ENCODE assay signal across 10 cellular contexts in genomic region chr6:108902389-108902792, GRCh38. TPM values are rescaled to one million over a fixed set of nuclear protein-coding genes. Genes with fewer than 3 reads are reported as not detected.
DNase-seq lines count a peak whose midpoint lies in the region; FAIRE-seq and TF ChIP-seq lines count a peak whose summit lies in the region.
"Had no signal": no experiment of that assay in that cellular context is flagged by ENCODE, and none has a peak within 500 bp of the region (broad histone marks: within the 10 kb centered on the region; RNA-seq: fewer than 3 reads in every experiment).

No MANE protein-coding gene starts in this region.

- no peak overlapping the region for H3K4me2 ChIP-seq in mammary epithelial cell (ENCODE audit: insufficient read depth, low read depth, low read length)
- peak overlapping the region; percentile 67 for H3K4me2 ChIP-seq in endothelial cell of umbilical vein (ENCODE audit: insufficient read depth, low read length)

- no peak for TF ChIP-seq EP300 in stomach (IDR thresholded peaks at IDR 0.05)

- CTCF ChIA-PET in mammary epithelial cell (lab: Charles Lee; ENCODE audit: low non-redundant PET) = no interaction called here
- CTCF ChIA-PET in MCF 10A (lab: Yijun Ruan, JAX) = no interaction called here
- CTCF ChIA-PET in endothelial cell of umbilical vein (lab: Charles Lee) = interaction anchor here (0.9 to 1.8 kb wide), 7 partner anchors 9 to 349 kb away, joined by 3 to 24 read pairs (median 4); no protein-coding TSS in a partner anchor

- H3K27ac ChIP-seq in mammary epithelial cell (ENCODE audit: insufficient read depth, low read depth, low read length) = no peak overlapping the region
- H3K27ac ChIP-seq in endothelial cell of umbilical vein (ENCODE audit: insufficient read depth, low read depth, low read length) = peak overlapping the region; percentile 84
- peak overlapping the region in 3 of 5 donors; percentile 41 to 76 (median 69) for H3K27ac ChIP-seq in stomach
- H3K27ac ChIP-seq: C4-2B had no signal

- POLR2A ChIA-PET in MCF 10A (lab: Yijun Ruan, JAX) (interaction anchor here (1.2 kb wide), 1 partner anchor 15 kb away, joined by 4 read pairs; no protein-coding TSS in a partner anchor), endothelial cell of umbilical vein (lab: Charles Lee) (interaction anchor here (0.6 to 1.4 kb wide), 2 partner anchors 16 to 192 kb away, joined by 3 to 5 read pairs; partner anchors contain the start of gene SESN1)

- no peaks in the 10 kb centered on the region for H3K9me3 ChIP-seq in mammary epithelial cell (replicated peaks; ENCODE audit: insufficient read depth, low read length)
- no peaks in the 10 kb centered on the region for H3K9me3 ChIP-seq in endothelial cell of umbilical vein (replicated peaks; ENCODE audit: control insufficient read depth, insufficient read depth, low read length)
- H3K9me3 ChIP-seq in stomach = no peaks in the 10 kb centered on the region

- intact Hi-C loops in mammary epithelial cell (cut with micrococcal nuclease) = no loop called here
- intact Hi-C loops in MCF 10A (cut with micrococcal nuclease) = no loop called here
- intact Hi-C loops in endothelial cell of umbilical vein (cut with micrococcal nuclease) = loop anchor here (5.0 kb wide), 1 partner anchor 480 kb away; the partner anchor contains the start of gene CD164
- intact Hi-C loops in stomach (cut with DNase I; ENCODE audit: low total_unique reads) = no loop called here

- no peaks in the 10 kb centered on the region for H3K27me3 ChIP-seq in mammary epithelial cell (ENCODE audit: insufficient read depth, low read length)
- no peaks in the 10 kb centered on the region for H3K27me3 ChIP-seq in endothelial cell of umbilical vein (ENCODE audit: control insufficient read depth in 2 of 2, insufficient read depth in 2 of 2, low read length in 2 of 2)
- no peaks in the 10 kb centered on the region for H3K27me3 ChIP-seq in stomach

- H3K36me3 ChIP-seq in mammary epithelial cell (ENCODE audit: insufficient read depth, low read length) (no peaks in the 10 kb centered on the region), endothelial cell of umbilical vein (ENCODE audit: control insufficient read depth in 2 of 2, extremely low read depth in 1 of 2, insufficient read depth in 2 of 2, low read length in 2 of 2) (no peaks in the 10 kb centered on the region), stomach (no peaks in the 10 kb centered on the region)

- H3K9ac ChIP-seq in mammary epithelial cell (ENCODE audit: insufficient read depth, low read length) = no peak overlapping the region
- H3K9ac ChIP-seq in endothelial cell of umbilical vein (replicated peaks; ENCODE audit: extremely low read depth, insufficient read depth, low read length) = peak overlapping the region; percentile 49

- BruUV-seq in mammary epithelial cell (replicated peaks; lab: Mats Ljungman, UMichigan) (no TSS peak), MCF 10A (replicated peaks; lab: Mats Ljungman, UMichigan) (no TSS peak), endothelial cell of umbilical vein (replicated peaks; lab: Mats Ljungman, UMichigan) (no TSS peak)

- H3K4me1 ChIP-seq in mammary epithelial cell (ENCODE audit: insufficient read depth, low read length) (peaks cover 7% of the 10 kb centered on the region), endothelial cell of umbilical vein (ENCODE audit: control insufficient read depth, extremely low read depth, insufficient read depth, low read length) (peaks cover 17% of the 10 kb centered on the region), stomach (peaks cover 9 to 57% (median 48%) of the 10 kb centered on the region in 4 donors)

- peak overlapping the region; percentile 69 for H2AFZ ChIP-seq in mammary epithelial cell (ENCODE audit: low read depth, low read length)
- no peak overlapping the region for H2AFZ ChIP-seq in endothelial cell of umbilical vein (ENCODE audit: low read depth, low read length)

- H3K36me3 Mint-ChIP-seq in MCF 10A (ENCODE audit: insufficient read depth, unreplicated experiment) = no peaks in the 10 kb centered on the region

- peak; percentile 89 for FAIRE-seq in endothelial cell of umbilical vein (lab: Jason Lieb, UNC)

- no peaks in the 10 kb centered on the region for H3K9me3 Mint-ChIP-seq in MCF 10A (ENCODE audit: unreplicated experiment)

- in situ Hi-C loops in mammary epithelial cell (cut with MboI; ENCODE audit: low sequenced_read_pairs in 2 of 2) = no loop called here

- TF ChIP-seq CTCF in mammary epithelial cell (conservative IDR thresholded peaks at IDR 0.05 in 1 of 2, IDR thresholded peaks at IDR 0.05 in 1 of 2; ENCODE audit: extremely low read depth in 1 of 2, insufficient read depth in 1 of 2, low read depth in 1 of 2, low read length in 2 of 2) = no peak
- TF ChIP-seq CTCF in MCF 10A (IDR thresholded peaks at IDR 0.05; ENCODE audit: unreplicated experiment) = no peak
- TF ChIP-seq CTCF in endothelial cell of umbilical vein (IDR thresholded peaks at IDR 0.05; ENCODE audit: extremely low read depth in 1 of 2, insufficient read depth in 1 of 2, low read depth in 1 of 2, low read length in 2 of 2) = no peak
- no peak for TF ChIP-seq CTCF in stomach (IDR thresholded peaks at IDR 0.05)

- H4K20me1 ChIP-seq in mammary epithelial cell (ENCODE audit: insufficient read depth, low read length) (no peaks in the 10 kb centered on the region), endothelial cell of umbilical vein (replicated peaks; ENCODE audit: control insufficient read depth, extremely low read depth, insufficient read depth, low read length) (no peaks in the 10 kb centered on the region)

- dilution Hi-C loops in mammary epithelial cell (cut with HindIII; ENCODE audit: low sequenced_read_pairs) = no loop called here
- dilution Hi-C loops in endothelial cell of umbilical vein (cut with MboI; ENCODE audit: extremely low pct_ligation_motif_present, low sequenced_read_pairs) = no loop called here

- H3K4me3 ChIP-seq in mammary epithelial cell (replicated peaks in 1 of 3; ENCODE audit: insufficient read depth in 1 of 3, low read depth in 2 of 3, low read length in 3 of 3) = no peak overlapping the region
- H3K4me3 ChIP-seq in endothelial cell of umbilical vein (replicated peaks in 1 of 3; ENCODE audit: insufficient read depth in 1 of 3, low read depth in 1 of 3, low read length in 3 of 3) = no peak overlapping the region
- H3K4me3 ChIP-seq in stomach = no peak overlapping the region

- H3K9me1 ChIP-seq in endothelial cell of umbilical vein (replicated peaks; ENCODE audit: control insufficient read depth, extremely low read depth, insufficient read depth, low read length) = no peaks in the 10 kb centered on the region

- peaks cover 9% of the 10 kb centered on the region for H3K4me1 Mint-ChIP-seq in MCF 10A (ENCODE audit: insufficient read depth, unreplicated experiment)

- H3K79me2 ChIP-seq in mammary epithelial cell (ENCODE audit: insufficient read depth, low read length) (no peaks in the 10 kb centered on the region), endothelial cell of umbilical vein (ENCODE audit: control insufficient read depth, insufficient read depth, low read length) (no peaks in the 10 kb centered on the region)

- H3K27me3 Mint-ChIP-seq in MCF 10A (ENCODE audit: insufficient read depth, unreplicated experiment) = no peaks in the 10 kb centered on the region

- no peak for TF ChIP-seq POLR2A in endothelial cell of umbilical vein (IDR thresholded peaks at IDR 0.05; ENCODE audit: low read depth, low read length)
- TF ChIP-seq POLR2A in stomach (IDR thresholded peaks at IDR 0.05) = no peak

- no peak for DNase-seq in mammary epithelial cell
- no peak for DNase-seq in MCF 10A (ENCODE audit: unreplicated experiment)
- peak; percentile 52 for DNase-seq in SKM-1 treated with dmso at 0.1 percent for 144 hours (lab: John Stamatoyannopoulos, UW; ENCODE audit: unreplicated experiment)
- DNase-seq in endothelial cell of umbilical vein (ENCODE audit: low read depth, low spot score) = peak; percentile 91
- DNase-seq in stomach = no peak
- DNase-seq in germinal center (ENCODE audit: low spot score) = no peak
- DNase-seq in stimulated activated CD4-positive, alpha-beta T cell treated with anti-CD3 and anti-CD28 coated beads, Interleukin-4, amount 100 ng/mL, for 1 hour = no peak
- no peak for DNase-seq in DMS 273 treated with DMSO at 0.1 percent for 48 hours (lab: John Stamatoyannopoulos, UW)
- DNase-seq: activated CD4-positive, alpha-beta T cell treated with anti-CD3 and anti-CD28 coated beads for 1 hour had no signal

- H3K4me3 Mint-ChIP-seq in MCF 10A (ENCODE audit: unreplicated experiment) = no peak overlapping the region

- H3K27ac Mint-ChIP-seq in MCF 10A (ENCODE audit: low read depth, unreplicated experiment) = no peak overlapping the region

TF ChIP-seq in endothelial cell of umbilical vein, 7 proteins besides CTCF, POLR2A, EP300 and RAD21:
- peak; percentile 44 for TF ChIP-seq GATA2 (IDR thresholded peaks at IDR 0.05; ENCODE audit: insufficient read depth, insufficient read length, low read depth, low read length)
- no peak for TF ChIP-seq MYC (IDR thresholded peaks at IDR 0.05; ENCODE audit: low read depth, low read length)
- TF ChIP-seq POLR2AphosphoS5 (IDR thresholded peaks at IDR 0.05; ENCODE audit: insufficient read depth, low read depth, low read length) = peak; percentile 52
- peak; percentile 77 for TF ChIP-seq FOS (IDR thresholded peaks at IDR 0.05; ENCODE audit: borderline replicate concordance, insufficient read depth, low read length)
- TF ChIP-seq EZH2 (IDR thresholded peaks at IDR 0.05; ENCODE audit: borderline replicate concordance, low read depth, low read length, severe bottlenecking) = no peak
- TF ChIP-seq, protein P1, sequence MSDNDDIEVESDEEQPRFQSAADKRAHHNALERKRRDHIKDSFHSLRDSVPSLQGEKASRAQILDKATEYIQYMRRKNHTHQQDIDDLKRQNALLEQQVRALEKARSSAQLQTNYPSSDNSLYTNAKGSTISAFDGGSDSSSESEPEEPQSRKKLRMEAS (IDR thresholded peaks at IDR 0.05; ENCODE audit: insufficient read depth, insufficient read length) = no peak
- TF ChIP-seq JUN (IDR thresholded peaks at IDR 0.05; ENCODE audit: borderline replicate concordance, insufficient read depth, insufficient read length, low read depth) = peak; percentile 93

RNA-seq across cellular contexts. Expression of gene ARMC2, which starts 54.2 kb away (rescaled TPM):
- total RNA-seq in mammary epithelial cell = 1 to 10 TPM; 1.5 to 2.5 TPM
- 1.5 TPM for polyA plus RNA-seq in mammary epithelial cell
- not detected for polyA minus RNA-seq in mammary epithelial cell
- 1.6 and 3.2 TPM in 2 replicates for total RNA-seq in MCF 10A (2022)
- 3.7 and 3.9 TPM in 2 replicates for total RNA-seq in endothelial cell of umbilical vein
- 1.6 and 1.7 TPM in 2 replicates for polyA plus RNA-seq in endothelial cell of umbilical vein
- polyA plus RNA-seq in endothelial cell of umbilical vein (2011; cell fraction: cytosol; rRNA removed) = 3.0 and 3.1 TPM in 2 replicates
- 3.6 and 3.7 TPM in 2 replicates for polyA plus RNA-seq in endothelial cell of umbilical vein (2011; cell fraction: nucleus; rRNA removed)
- polyA plus RNA-seq in endothelial cell of umbilical vein (2012) = 3.5 TPM in 2 replicates
- polyA minus RNA-seq in endothelial cell of umbilical vein = 3.3 and 3.4 TPM in 2 replicates
- polyA minus RNA-seq in endothelial cell of umbilical vein (2011; cell fraction: cytosol; rRNA and poly(A)+ RNA removed) = 1.8 TPM
- 2.4 and 4.6 TPM in 2 replicates for polyA minus RNA-seq in endothelial cell of umbilical vein (2011; cell fraction: nucleus; rRNA and poly(A)+ RNA removed)
- total RNA-seq in stomach = 10 to 100 TPM in 1 of 5 donors, 1 to 10 TPM in 3, not detected in 1; 2.3 to 13.4 (median 4.0) TPM
- polyA plus RNA-seq in stomach = 1 to 10 TPM in 2 of 3 donors, under 1 TPM in 1; 0.46 to 1.7 (median 1.1) TPM

Comparison
In these comparisons a context has a peak if more than half of its experiments do, and no peak if none do; other contexts are left out.
1. DNase-seq: peak in SKM-1 treated with dmso at 0.1 percent for 144 hours (single experiment) and endothelial cell of umbilical vein (single experiment); none in mammary epithelial cell (single experiment), MCF 10A (single experiment), stomach (single experiment), germinal center (single experiment), stimulated activated CD4-positive, alpha-beta T cell treated with anti-CD3 and anti-CD28 coated beads, Interleukin-4, amount 100 ng/mL, for 1 hour (single experiment) and DMS 273 treated with DMSO at 0.1 percent for 48 hours (single experiment).